Comparison of ENCODE assay signal across 1 cellular context in the genomic region with DNA sequence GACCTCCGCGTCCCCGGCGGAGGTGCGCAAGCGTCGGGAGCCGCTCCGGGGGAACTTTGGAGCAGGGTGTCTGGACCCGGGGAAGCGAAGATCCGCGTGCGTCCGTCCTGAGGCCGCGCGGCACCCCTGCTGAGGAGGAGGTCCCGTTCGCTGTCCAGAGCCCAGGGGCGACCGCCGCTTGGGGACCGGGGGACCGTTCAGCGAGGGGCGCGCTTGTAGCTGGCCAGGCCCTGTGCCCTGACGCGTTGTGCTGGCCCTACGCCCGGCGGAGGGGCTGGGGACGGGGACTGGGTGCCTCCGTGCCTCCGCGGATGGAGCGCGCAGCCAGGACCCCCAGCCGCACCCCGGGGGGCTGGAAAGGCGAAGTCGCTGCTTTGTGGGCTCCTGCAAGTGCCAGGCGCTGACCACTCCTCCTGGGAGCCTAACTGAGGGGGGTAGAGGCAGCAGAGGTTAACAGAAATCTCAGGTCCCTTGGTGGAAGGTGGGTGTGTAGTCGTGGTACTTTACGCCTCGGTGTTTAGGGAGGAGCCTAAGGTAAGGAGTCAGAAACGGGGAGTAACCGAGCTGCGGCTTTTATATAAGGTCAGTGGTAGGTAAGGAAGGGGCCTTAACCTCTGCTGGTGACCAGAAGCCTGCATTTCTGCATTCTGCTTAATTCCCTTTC.
TF ChIP-seq lines count a peak whose summit lies in the region.

A gene (plus strand): TSS at position 605 of the 664 bp plus-strand sequence. CDS start 90,642 bp downstream, outside the sequence.

TF ChIP-seq in HepG2, 621 proteins besides CTCF, POLR2A, EP300 and RAD21 (continued from another document and continues in another):
- TF ChIP-seq, protein P1, sequence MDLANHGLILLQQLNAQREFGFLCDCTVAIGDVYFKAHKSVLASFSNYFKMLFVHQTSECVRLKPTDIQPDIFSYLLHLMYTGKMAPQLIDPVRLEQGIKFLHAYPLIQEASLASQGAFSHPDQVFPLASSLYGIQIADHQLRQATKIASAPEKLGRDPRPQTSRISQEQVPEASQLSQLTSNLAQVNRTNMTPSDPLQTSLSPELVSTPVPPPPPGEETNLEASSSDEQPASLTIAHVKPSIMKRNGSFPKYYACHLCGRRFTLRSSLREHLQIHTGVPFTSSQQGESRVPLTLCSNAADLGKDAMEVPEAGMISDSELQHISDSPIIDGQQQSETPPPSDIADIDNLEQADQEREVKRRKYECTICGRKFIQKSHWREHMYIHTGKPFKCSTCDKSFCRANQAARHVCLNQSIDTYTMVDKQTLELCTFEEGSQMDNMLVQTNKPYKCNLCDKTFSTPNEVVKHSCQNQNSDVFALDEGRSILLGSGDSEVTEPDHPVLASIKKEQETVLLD (CRISPR knock-in tag; IDR thresholded peaks at IDR 0.05; ENCODE audit: low read depth) = 0 out of 2 replicates have a peak, but pooled peaks have one; percentile 57
- TF ChIP-seq, protein P2, sequence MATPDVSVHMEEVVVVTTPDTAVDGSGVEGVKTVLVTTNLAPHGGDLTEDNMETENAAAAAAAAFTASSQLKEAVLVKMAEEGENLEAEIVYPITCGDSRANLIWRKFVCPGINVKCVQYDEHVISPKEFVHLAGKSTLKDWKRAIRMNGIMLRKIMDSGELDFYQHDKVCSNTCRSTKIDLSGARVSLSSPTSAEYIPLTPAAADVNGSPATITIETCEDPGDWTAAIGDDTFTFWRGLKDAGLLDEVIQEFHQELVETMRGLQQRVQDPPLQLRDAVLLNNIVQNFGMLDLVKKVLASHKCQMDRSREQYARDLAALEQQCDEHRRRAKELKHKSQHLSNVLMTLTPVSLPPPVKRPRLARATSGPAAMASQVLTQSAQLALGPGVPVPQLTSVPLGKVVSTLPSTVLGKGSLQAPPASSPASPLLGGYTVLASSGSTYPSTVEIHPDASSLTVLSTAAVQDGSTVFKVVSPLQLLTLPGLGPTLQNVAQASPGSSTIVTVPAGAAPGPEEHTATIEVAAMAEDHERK (CRISPR knock-in tag; IDR thresholded peaks at IDR 0.05; ENCODE audit: low read depth) = no peak
- no peak for TF ChIP-seq STAG1 (CRISPR knock-in tag; IDR thresholded peaks at IDR 0.05)
- TF ChIP-seq, protein P3, sequence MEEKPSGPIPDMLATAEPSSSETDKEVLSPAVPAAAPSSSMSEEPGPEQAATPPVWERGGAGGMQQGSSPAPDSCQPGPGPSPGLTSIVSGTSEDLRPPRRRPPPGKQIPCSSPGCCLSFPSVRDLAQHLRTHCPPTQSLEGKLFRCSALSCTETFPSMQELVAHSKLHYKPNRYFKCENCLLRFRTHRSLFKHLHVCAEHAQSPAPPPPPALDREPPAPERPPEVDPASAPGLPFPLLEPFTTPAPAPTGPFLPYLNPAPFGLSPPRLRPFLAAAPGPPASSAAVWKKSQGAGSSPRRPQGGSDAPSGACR (CRISPR knock-in tag; IDR thresholded peaks at IDR 0.05) = no peak; the same call in 1 of the 2 replicates
- TF ChIP-seq, protein P4, sequence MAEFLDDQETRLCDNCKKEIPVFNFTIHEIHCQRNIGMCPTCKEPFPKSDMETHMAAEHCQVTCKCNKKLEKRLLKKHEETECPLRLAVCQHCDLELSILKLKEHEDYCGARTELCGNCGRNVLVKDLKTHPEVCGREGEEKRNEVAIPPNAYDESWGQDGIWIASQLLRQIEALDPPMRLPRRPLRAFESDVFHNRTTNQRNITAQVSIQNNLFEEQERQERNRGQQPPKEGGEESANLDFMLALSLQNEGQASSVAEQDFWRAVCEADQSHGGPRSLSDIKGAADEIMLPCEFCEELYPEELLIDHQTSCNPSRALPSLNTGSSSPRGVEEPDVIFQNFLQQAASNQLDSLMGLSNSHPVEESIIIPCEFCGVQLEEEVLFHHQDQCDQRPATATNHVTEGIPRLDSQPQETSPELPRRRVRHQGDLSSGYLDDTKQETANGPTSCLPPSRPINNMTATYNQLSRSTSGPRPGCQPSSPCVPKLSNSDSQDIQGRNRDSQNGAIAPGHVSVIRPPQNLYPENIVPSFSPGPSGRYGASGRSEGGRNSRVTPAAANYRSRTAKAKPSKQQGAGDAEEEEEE (CRISPR knock-in tag; IDR thresholded peaks at IDR 0.05; ENCODE audit: borderline replicate concordance) = no peak
- no peak for TF ChIP-seq ZNF768 (CRISPR knock-in tag; IDR thresholded peaks at IDR 0.05)
- no peak for TF ChIP-seq ZNF558 (CRISPR knock-in tag; IDR thresholded peaks at IDR 0.05; ENCODE audit: borderline replicate concordance)
- 0 out of 2 replicates have a peak, but pooled peaks have one; percentile 37 for TF ChIP-seq DMAP1 (CRISPR knock-in tag; IDR thresholded peaks at IDR 0.05)
- TF ChIP-seq, protein P5, sequence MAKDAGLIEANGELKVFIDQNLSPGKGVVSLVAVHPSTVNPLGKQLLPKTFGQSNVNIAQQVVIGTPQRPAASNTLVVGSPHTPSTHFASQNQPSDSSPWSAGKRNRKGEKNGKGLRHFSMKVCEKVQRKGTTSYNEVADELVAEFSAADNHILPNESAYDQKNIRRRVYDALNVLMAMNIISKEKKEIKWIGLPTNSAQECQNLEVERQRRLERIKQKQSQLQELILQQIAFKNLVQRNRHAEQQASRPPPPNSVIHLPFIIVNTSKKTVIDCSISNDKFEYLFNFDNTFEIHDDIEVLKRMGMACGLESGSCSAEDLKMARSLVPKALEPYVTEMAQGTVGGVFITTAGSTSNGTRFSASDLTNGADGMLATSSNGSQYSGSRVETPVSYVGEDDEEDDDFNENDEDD (CRISPR knock-in tag; IDR thresholded peaks at IDR 0.05; ENCODE audit: borderline replicate concordance) = no peak
- TF ChIP-seq JUN (CRISPR knock-in tag; IDR thresholded peaks at IDR 0.05) = no peak
- TF ChIP-seq, protein P6, sequence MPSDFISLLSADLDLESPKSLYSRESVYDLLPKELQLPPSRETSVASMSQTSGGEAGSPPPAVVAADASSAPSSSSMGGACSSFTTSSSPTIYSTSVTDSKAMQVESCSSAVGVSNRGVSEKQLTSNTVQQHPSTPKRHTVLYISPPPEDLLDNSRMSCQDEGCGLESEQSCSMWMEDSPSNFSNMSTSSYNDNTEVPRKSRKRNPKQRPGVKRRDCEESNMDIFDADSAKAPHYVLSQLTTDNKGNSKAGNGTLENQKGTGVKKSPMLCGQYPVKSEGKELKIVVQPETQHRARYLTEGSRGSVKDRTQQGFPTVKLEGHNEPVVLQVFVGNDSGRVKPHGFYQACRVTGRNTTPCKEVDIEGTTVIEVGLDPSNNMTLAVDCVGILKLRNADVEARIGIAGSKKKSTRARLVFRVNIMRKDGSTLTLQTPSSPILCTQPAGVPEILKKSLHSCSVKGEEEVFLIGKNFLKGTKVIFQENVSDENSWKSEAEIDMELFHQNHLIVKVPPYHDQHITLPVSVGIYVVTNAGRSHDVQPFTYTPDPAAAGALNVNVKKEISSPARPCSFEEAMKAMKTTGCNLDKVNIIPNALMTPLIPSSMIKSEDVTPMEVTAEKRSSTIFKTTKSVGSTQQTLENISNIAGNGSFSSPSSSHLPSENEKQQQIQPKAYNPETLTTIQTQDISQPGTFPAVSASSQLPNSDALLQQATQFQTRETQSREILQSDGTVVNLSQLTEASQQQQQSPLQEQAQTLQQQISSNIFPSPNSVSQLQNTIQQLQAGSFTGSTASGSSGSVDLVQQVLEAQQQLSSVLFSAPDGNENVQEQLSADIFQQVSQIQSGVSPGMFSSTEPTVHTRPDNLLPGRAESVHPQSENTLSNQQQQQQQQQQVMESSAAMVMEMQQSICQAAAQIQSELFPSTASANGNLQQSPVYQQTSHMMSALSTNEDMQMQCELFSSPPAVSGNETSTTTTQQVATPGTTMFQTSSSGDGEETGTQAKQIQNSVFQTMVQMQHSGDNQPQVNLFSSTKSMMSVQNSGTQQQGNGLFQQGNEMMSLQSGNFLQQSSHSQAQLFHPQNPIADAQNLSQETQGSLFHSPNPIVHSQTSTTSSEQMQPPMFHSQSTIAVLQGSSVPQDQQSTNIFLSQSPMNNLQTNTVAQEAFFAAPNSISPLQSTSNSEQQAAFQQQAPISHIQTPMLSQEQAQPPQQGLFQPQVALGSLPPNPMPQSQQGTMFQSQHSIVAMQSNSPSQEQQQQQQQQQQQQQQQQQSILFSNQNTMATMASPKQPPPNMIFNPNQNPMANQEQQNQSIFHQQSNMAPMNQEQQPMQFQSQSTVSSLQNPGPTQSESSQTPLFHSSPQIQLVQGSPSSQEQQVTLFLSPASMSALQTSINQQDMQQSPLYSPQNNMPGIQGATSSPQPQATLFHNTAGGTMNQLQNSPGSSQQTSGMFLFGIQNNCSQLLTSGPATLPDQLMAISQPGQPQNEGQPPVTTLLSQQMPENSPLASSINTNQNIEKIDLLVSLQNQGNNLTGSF (CRISPR knock-in tag; IDR thresholded peaks at IDR 0.05) = no peak
- TF ChIP-seq ARNT (IDR thresholded peaks at IDR 0.05) = no peak
- TF ChIP-seq, protein P7, sequence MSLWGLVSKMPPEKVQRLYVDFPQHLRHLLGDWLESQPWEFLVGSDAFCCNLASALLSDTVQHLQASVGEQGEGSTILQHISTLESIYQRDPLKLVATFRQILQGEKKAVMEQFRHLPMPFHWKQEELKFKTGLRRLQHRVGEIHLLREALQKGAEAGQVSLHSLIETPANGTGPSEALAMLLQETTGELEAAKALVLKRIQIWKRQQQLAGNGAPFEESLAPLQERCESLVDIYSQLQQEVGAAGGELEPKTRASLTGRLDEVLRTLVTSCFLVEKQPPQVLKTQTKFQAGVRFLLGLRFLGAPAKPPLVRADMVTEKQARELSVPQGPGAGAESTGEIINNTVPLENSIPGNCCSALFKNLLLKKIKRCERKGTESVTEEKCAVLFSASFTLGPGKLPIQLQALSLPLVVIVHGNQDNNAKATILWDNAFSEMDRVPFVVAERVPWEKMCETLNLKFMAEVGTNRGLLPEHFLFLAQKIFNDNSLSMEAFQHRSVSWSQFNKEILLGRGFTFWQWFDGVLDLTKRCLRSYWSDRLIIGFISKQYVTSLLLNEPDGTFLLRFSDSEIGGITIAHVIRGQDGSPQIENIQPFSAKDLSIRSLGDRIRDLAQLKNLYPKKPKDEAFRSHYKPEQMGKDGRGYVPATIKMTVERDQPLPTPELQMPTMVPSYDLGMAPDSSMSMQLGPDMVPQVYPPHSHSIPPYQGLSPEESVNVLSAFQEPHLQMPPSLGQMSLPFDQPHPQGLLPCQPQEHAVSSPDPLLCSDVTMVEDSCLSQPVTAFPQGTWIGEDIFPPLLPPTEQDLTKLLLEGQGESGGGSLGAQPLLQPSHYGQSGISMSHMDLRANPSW (CRISPR knock-in tag; IDR thresholded peaks at IDR 0.05; ENCODE audit: borderline replicate concordance) = no peak
- TF ChIP-seq, protein P8, sequence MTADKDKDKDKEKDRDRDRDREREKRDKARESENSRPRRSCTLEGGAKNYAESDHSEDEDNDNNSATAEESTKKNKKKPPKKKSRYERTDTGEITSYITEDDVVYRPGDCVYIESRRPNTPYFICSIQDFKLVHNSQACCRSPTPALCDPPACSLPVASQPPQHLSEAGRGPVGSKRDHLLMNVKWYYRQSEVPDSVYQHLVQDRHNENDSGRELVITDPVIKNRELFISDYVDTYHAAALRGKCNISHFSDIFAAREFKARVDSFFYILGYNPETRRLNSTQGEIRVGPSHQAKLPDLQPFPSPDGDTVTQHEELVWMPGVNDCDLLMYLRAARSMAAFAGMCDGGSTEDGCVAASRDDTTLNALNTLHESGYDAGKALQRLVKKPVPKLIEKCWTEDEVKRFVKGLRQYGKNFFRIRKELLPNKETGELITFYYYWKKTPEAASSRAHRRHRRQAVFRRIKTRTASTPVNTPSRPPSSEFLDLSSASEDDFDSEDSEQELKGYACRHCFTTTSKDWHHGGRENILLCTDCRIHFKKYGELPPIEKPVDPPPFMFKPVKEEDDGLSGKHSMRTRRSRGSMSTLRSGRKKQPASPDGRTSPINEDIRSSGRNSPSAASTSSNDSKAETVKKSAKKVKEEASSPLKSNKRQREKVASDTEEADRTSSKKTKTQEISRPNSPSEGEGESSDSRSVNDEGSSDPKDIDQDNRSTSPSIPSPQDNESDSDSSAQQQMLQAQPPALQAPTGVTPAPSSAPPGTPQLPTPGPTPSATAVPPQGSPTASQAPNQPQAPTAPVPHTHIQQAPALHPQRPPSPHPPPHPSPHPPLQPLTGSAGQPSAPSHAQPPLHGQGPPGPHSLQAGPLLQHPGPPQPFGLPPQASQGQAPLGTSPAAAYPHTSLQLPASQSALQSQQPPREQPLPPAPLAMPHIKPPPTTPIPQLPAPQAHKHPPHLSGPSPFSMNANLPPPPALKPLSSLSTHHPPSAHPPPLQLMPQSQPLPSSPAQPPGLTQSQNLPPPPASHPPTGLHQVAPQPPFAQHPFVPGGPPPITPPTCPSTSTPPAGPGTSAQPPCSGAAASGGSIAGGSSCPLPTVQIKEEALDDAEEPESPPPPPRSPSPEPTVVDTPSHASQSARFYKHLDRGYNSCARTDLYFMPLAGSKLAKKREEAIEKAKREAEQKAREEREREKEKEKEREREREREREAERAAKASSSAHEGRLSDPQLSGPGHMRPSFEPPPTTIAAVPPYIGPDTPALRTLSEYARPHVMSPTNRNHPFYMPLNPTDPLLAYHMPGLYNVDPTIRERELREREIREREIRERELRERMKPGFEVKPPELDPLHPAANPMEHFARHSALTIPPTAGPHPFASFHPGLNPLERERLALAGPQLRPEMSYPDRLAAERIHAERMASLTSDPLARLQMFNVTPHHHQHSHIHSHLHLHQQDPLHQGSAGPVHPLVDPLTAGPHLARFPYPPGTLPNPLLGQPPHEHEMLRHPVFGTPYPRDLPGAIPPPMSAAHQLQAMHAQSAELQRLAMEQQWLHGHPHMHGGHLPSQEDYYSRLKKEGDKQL (CRISPR knock-in tag; IDR thresholded peaks at IDR 0.05; ENCODE audit: low read depth) = no peak
- TF ChIP-seq, protein P9, sequence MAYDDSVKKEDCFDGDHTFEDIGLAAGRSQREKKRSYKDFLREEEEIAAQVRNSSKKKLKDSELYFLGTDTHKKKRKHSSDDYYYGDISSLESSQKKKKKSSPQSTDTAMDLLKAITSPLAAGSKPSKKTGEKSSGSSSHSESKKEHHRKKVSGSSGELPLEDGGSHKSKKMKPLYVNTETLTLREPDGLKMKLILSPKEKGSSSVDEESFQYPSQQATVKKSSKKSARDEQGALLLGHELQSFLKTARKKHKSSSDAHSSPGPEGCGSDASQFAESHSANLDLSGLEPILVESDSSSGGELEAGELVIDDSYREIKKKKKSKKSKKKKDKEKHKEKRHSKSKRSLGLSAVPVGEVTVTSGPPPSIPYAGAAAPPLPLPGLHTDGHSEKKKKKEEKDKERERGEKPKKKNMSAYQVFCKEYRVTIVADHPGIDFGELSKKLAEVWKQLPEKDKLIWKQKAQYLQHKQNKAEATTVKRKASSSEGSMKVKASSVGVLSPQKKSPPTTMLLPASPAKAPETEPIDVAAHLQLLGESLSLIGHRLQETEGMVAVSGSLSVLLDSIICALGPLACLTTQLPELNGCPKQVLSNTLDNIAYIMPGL (CRISPR knock-in tag; IDR thresholded peaks at IDR 0.05; ENCODE audit: borderline replicate concordance in 1 of 2, low read depth in 1 of 2) = peak in 1 of 2 experiments; percentile 92; a peak in 3 of 4 replicates
- TF ChIP-seq ZSCAN12 (CRISPR knock-in tag; IDR thresholded peaks at IDR 0.05) = 0 out of 2 replicates have a peak, but pooled peaks have one; percentile 13
- TF ChIP-seq, protein P10, sequence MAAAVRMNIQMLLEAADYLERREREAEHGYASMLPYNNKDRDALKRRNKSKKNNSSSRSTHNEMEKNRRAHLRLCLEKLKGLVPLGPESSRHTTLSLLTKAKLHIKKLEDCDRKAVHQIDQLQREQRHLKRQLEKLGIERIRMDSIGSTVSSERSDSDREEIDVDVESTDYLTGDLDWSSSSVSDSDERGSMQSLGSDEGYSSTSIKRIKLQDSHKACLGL (CRISPR knock-in tag; IDR thresholded peaks at IDR 0.05) = no peak
- TF ChIP-seq, protein P11, sequence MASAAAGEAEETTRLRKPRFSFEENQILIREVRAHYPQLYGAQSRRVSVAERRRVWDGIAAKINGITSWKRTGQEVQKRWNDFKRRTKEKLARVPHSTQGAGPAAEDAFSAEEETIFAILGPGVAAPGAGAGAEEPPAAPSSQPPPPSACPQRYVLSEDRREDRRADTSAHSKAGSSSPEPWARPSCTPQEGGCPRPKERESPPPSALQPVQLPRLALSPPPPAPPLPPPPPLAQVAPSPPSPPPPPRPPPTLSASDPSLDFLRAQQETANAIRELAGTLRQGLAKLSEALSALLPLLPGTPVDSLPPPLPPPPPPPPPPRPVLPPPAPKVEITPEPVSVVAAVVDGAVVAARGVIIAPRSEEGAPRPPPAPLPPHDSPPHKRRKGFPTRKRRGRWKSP (CRISPR knock-in tag; IDR thresholded peaks at IDR 0.05) = no peak
